ENCODE assay signal across 8 cellular contexts in genomic region chr1:19179597-19180271, GRCh38. TPM values are rescaled to one million over a fixed set of nuclear protein-coding genes. Genes with fewer than 3 reads are reported as not detected.
DNase-seq lines count a peak whose midpoint lies in the region; ATAC-seq and TF ChIP-seq lines count a peak whose summit lies in the region.

No MANE protein-coding gene starts in this region.

- H3K4me3 Mint-ChIP-seq in neural crest cell, result no peak overlapping the region

- peaks cover 0 to 100% (median 87%) of the 10 kb centered on the region in 9 donors for H3K36me3 ChIP-seq in heart left ventricle

- H3K36me3 Mint-ChIP-seq in neural crest cell (ENCODE audit: low read depth), result peaks cover 15% of the 10 kb centered on the region

- H3K27me3 Mint-ChIP-seq in neural crest cell (ENCODE audit: low read depth), result no peaks in the 10 kb centered on the region

- H3K27me3 ChIP-seq in heart left ventricle, result no peaks in the 10 kb centered on the region

- H3K9me3 ChIP-seq in heart left ventricle, result no peaks in the 10 kb centered on the region

- H3K4me3 ChIP-seq in heart left ventricle, result no peak overlapping the region
- no peak overlapping the region for H3K4me3 ChIP-seq in choroid plexus epithelial cell (ENCODE audit: low read depth, low read length)

- no peak overlapping the region for H3K27ac Mint-ChIP-seq in neural crest cell (ENCODE audit: unreplicated experiment)

- TF ChIP-seq POLR2A in heart left ventricle (IDR thresholded peaks at IDR 0.05), result no peak

- no peaks in the 10 kb centered on the region for H3K4me1 Mint-ChIP-seq in neural crest cell

- peaks cover 0 to 5% (median 0%) of the 10 kb centered on the region in 12 donors for H3K4me1 ChIP-seq in heart left ventricle

- intact Hi-C loops in heart left ventricle (cut with DNase I), result loop anchor here in 9 of 10 donors (1.0 to 10.0 kb wide), 6 partner anchors 43 to 65 kb away; no protein-coding TSS in a partner anchor
- intact Hi-C loops in Right ventricle myocardium inferior (cut with DNase I), result loop anchor here (2.0 kb wide), 1 partner anchor 61 kb away; no protein-coding TSS in a partner anchor

- H3K9me3 Mint-ChIP-seq in neural crest cell, result no peaks in the 10 kb centered on the region

- peak overlapping the region in 1 of 12 donors; percentile 35 for H3K27ac ChIP-seq in heart left ventricle

- ATAC-seq in heart left ventricle (peak; percentile 48 to 71 (median 60)), Right ventricle myocardium inferior (no peak)

- DNase-seq in heart left ventricle (no peak), Right ventricle myocardium inferior (ENCODE audit: missing footprints) (no peak), OCI-M2 (lab: John Stamatoyannopoulos, UW; ENCODE audit: unreplicated experiment) (peak; percentile 76), choroid plexus epithelial cell (ENCODE audit: low read depth) (peak; percentile 77), neural crest cell (ENCODE audit: low read depth, low spot score) (no peak), NCI-H2107 treated with DMSO at 0.1 percent for 48 hours (lab: John Stamatoyannopoulos, UW; ENCODE audit: unreplicated experiment) (no peak), SHP77 (lab: John Stamatoyannopoulos, UW) (no peak), occipital lobe (lab: John Stamatoyannopoulos, UW) (no peak)

- peak in 11 of 12 donors; percentile 7 to 52 (median 35) for TF ChIP-seq CTCF in heart left ventricle (IDR thresholded peaks at IDR 0.05)
- TF ChIP-seq CTCF in choroid plexus epithelial cell (conservative IDR thresholded peaks at IDR 0.05; ENCODE audit: low read depth, low read length), result peak; percentile 68
- TF ChIP-seq CTCF in neural crest cell (conservative IDR thresholded peaks at IDR 0.05), result peak; percentile 48

- 72 to 85% (median 79%) methylated on average over 8 of the region's 8 CpGs for WGBS in heart left ventricle, 4 donors

RNA-seq across cellular contexts. Expression of gene UBR4, which starts 30.3 kb away (rescaled TPM):
- total RNA-seq in heart left ventricle (100 to 1,000 TPM in 3 of 9 donors, 10 to 100 TPM in 6; 44.8 to 150 (median 94.4) TPM), Right ventricle myocardium inferior (53.9 TPM), neural crest cell (114 and 125 TPM in 2 replicates), occipital lobe (75.0 TPM)
- 10 to 100 TPM; 67.3 to 67.4 TPM for polyA plus RNA-seq in heart left ventricle

Comparison
In these comparisons a context has a peak if more than half of its experiments do, and no peak if none do; other contexts are left out.
1. DNase-seq: peak in OCI-M2 (single experiment) and choroid plexus epithelial cell (single experiment); none in heart left ventricle (0 of 5), Right ventricle myocardium inferior (single experiment), neural crest cell (single experiment), NCI-H2107 treated with DMSO at 0.1 percent for 48 hours (single experiment), SHP77 (0 of 2) and occipital lobe (single experiment).
2. Peak in every context shown above with its lines, with median percentiles within 50 percentile points of each other: CTCF ChIP-seq.